Comparison of ENCODE assay signal across 1 cellular context in genomic region chr6:7899046-7899888, GRCh38.
TF ChIP-seq lines count a peak whose summit lies in the region.

No MANE protein-coding gene starts in this region.

TF ChIP-seq in GM23338, 12 proteins besides CTCF, POLR2A, EP300 and RAD21 (continued from another document):
- TF ChIP-seq REST (IDR thresholded peaks at IDR 0.05; ENCODE audit: unreplicated experiment) (no peak), ETS1 (IDR thresholded peaks at IDR 0.05) (no peak)
